In genomic region chr11:69104212-69104855, GRCh38 we compare ENCODE assay signal across 18 cellular contexts. TPM values are rescaled to one million over a fixed set of nuclear protein-coding genes. Genes with fewer than 3 reads are reported as not detected.
DNase-seq lines count a peak whose midpoint lies in the region; ATAC-seq, FAIRE-seq and TF ChIP-seq lines count a peak whose summit lies in the region.
"Had no signal": no experiment of that assay in that cellular context is flagged by ENCODE, and none has a peak within 500 bp of the region (broad histone marks: within the 10 kb centered on the region; RNA-seq: fewer than 3 reads in every experiment).

No MANE protein-coding gene starts in this region.

- FAIRE-seq in A549 (lab: Jason Lieb, UNC): no peak
- FAIRE-seq: D721Med had no signal

- H3K9me3 Mint-ChIP-seq in glutamatergic neuron (ENCODE audit: unreplicated experiment): peaks cover 4% of the 10 kb centered on the region
- H3K9me3 Mint-ChIP-seq: HFFc6 had no signal

- peaks cover 4% of the 10 kb centered on the region for H3K4me1 Mint-ChIP-seq in glutamatergic neuron (ENCODE audit: low read depth, unreplicated experiment)
- H3K4me1 Mint-ChIP-seq: IgD-negative memory B cell had no signal

- no peak for TF ChIP-seq RAD21 in A549 (conservative IDR thresholded peaks at IDR 0.05 in 1 of 2, IDR thresholded peaks at IDR 0.05 in 1 of 2)
- no peak for TF ChIP-seq RAD21 in Ishikawa (IDR thresholded peaks at IDR 0.05; ENCODE audit: low read depth)

- H3K36me3 Mint-ChIP-seq in glutamatergic neuron (ENCODE audit: unreplicated experiment): peaks cover 4% of the 10 kb centered on the region
- H3K36me3 Mint-ChIP-seq: IgD-negative memory B cell had no signal

- DNase-seq in A549 (ENCODE audit: low read depth in 1 of 2, low spot score in 1 of 2) (no peak), glutamatergic neuron (peak; percentile 8), DMS114 treated with DMSO at 0.1 percent for 48 hours (lab: John Stamatoyannopoulos, UW; ENCODE audit: unreplicated experiment) (no peak)
- no peak for DNase-seq in activated effector memory CD4-positive, alpha-beta T cell treated with anti-CD3 and anti-CD28 coated beads, Interleukin-2, amount 50 U/mL, for 16 hours
- DNase-seq: ACHN; CD4-positive, alpha-beta memory T cell; DND-41; GDM1; HCEC 1CT; HFFc6 had no signal

- H3K4me2 ChIP-seq in A549: no peak overlapping the region
- H3K4me2 ChIP-seq: BLaER1 treated with 17β-estradiol and CSF1 and Interleukin-3, amounts not matched to agents 10 nM and 100 nM had no signal

- H3K27ac Mint-ChIP-seq in glutamatergic neuron (ENCODE audit: unreplicated experiment): no peak overlapping the region
- H3K27ac Mint-ChIP-seq: HFFc6, IgD-negative memory B cell had no signal

- H3K4me1 ChIP-seq in A549: peaks cover 28% of the 10 kb centered on the region

- ATAC-seq in A549 (no peak), HG02588 (IDR thresholded peaks at IDR 0.05; ENCODE audit: unreplicated experiment) (no peak), HG03521 (IDR thresholded peaks at IDR 0.05; ENCODE audit: unreplicated experiment) (no peak)

- CTCF ChIA-PET in A549 (lab: Yijun Ruan, JAX): interaction anchor here (0.7 to 15.2 kb wide), 9 partner anchors 8 to 575 kb away, joined by 3 to 262 read pairs (median 6); partner anchors contain the start of gene CCND1

- H3K4me3 ChIP-seq in A549: no peak overlapping the region
- H3K4me3 ChIP-seq: BLaER1 treated with 17β-estradiol and CSF1 and Interleukin-3, amounts not matched to agents 10 nM and 100 nM had no signal

- H3K27me3 Mint-ChIP-seq in glutamatergic neuron (ENCODE audit: unreplicated experiment): no peaks in the 10 kb centered on the region

- TF ChIP-seq POLR2A in A549 (IDR thresholded peaks at IDR 0.05; ENCODE audit: low read length): no peak

- peak overlapping the region; percentile 68 for H3K27ac ChIP-seq in 22Rv1
- peak overlapping the region; percentile 71 to 74; a peak in 3 of 6 replicates for H3K27ac ChIP-seq in A549
- H3K27ac ChIP-seq: BLaER1 treated with 17β-estradiol and CSF1 and Interleukin-3, amounts not matched to agents 10 nM and 100 nM had no signal

- H3K9me3 ChIP-seq in A549: no peaks in the 10 kb centered on the region

- WGBS in A549 (ENCODE audit: missing lambda C conversion rate): 91% methylated on average over 14 of the region's 14 CpGs

- POLR2A ChIA-PET in A549 (lab: Yijun Ruan, JAX): no interaction called here

- no peak overlapping the region for H3K4me3 Mint-ChIP-seq in glutamatergic neuron (ENCODE audit: unreplicated experiment)
- H3K4me3 Mint-ChIP-seq: CD4-positive, alpha-beta memory T cell; HFFc6; IgD-negative memory B cell had no signal

- TF ChIP-seq EP300 in A549 (IDR thresholded peaks at IDR 0.05): no peak
- TF ChIP-seq EP300 in Ishikawa (IDR thresholded peaks at IDR 0.05; ENCODE audit: borderline replicate concordance): no peak

- TF ChIP-seq CTCF in 22Rv1 (IDR thresholded peaks at IDR 0.05) (no peak), A549 (IDR thresholded peaks at IDR 0.05) (no peak), glutamatergic neuron (IDR thresholded peaks at IDR 0.05; ENCODE audit: partially characterized antibody, unreplicated experiment) (no peak)

TF ChIP-seq in A549, 52 proteins besides CTCF, POLR2A, EP300 and RAD21:
- no peak for TF ChIP-seq KDM5A (IDR thresholded peaks at IDR 0.05)
- no peak for TF ChIP-seq PHF8 (IDR thresholded peaks at IDR 0.05; ENCODE audit: borderline replicate concordance, low read depth)
- TF ChIP-seq, protein P1, sequence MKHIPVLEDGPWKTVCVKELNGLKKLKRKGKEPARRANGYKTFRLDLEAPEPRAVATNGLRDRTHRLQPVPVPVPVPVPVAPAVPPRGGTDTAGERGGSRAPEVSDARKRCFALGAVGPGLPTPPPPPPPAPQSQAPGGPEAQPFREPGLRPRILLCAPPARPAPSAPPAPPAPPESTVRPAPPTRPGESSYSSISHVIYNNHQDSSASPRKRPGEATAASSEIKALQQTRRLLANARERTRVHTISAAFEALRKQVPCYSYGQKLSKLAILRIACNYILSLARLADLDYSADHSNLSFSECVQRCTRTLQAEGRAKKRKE (CRISPR knock-in tag; IDR thresholded peaks at IDR 0.05; ENCODE audit: low read depth): no peak
- no peak for TF ChIP-seq ESRRA (IDR thresholded peaks at IDR 0.05; ENCODE audit: borderline replicate concordance, low read length)
- TF ChIP-seq NPAS2 (CRISPR knock-in tag; IDR thresholded peaks at IDR 0.05; ENCODE audit: borderline replicate concordance): no peak
- no peak for TF ChIP-seq HOXA7 (CRISPR knock-in tag; IDR thresholded peaks at IDR 0.05)
- TF ChIP-seq PBX3 (IDR thresholded peaks at IDR 0.05): no peak
- no peak for TF ChIP-seq MAFK (IDR thresholded peaks at IDR 0.05; ENCODE audit: partially characterized antibody)
TF ChIP-seq in A549: peak in this region for 0.

TF ChIP-seq in Ishikawa, 13 proteins besides CTCF, POLR2A, EP300 and RAD21:
- TF ChIP-seq MAX (IDR thresholded peaks at IDR 0.05) (no peak), CEBPB (IDR thresholded peaks at IDR 0.05) (no peak), ZBTB7A (IDR thresholded peaks at IDR 0.05; ENCODE audit: low read depth) (peak; percentile 34; the same call in 1 of the 2 replicates), FOXM1 (IDR thresholded peaks at IDR 0.05; ENCODE audit: borderline replicate concordance, low read depth) (no peak), TAF1 (IDR thresholded peaks at IDR 0.05; ENCODE audit: low read depth) (no peak), USF1 (IDR thresholded peaks at IDR 0.05) (no peak)
TF ChIP-seq in Ishikawa: peak in this region for 1.

RNA-seq across cellular contexts. Expression of gene SMIM38, which starts 51.4 kb away (rescaled TPM):
- polyA plus RNA-seq in A549 (2011; rRNA removed): 0.08 and 0.24 TPM in 2 replicates
- polyA plus RNA-seq in A549 (2012; cell fraction: cytosol; rRNA removed): 0.01 TPM in 2 replicates
- 0.23 and 0.27 TPM in 2 replicates for polyA plus RNA-seq in A549 (2012; cell fraction: nucleus; rRNA removed)
- 0.05 to 0.08 TPM in 2 of 3 replicates, not detected in the other for polyA plus RNA-seq in A549 (2017; fragmentation: RNase III; extraction: RNeasy Plus Mini Kit Qiagen cat#74134 plus additional on column Dnase treatment)
- 0.15 and 0.21 TPM in 2 replicates for polyA minus RNA-seq in A549 (2011; rRNA and poly(A)+ RNA removed)
- total RNA-seq in glutamatergic neuron (ENCODE audit: unreplicated experiment): 0.32 TPM
- total RNA-seq: H4, HFFc6 had no signal
- polyA plus RNA-seq: CD4-positive, alpha-beta memory T cell; IgD-negative memory B cell had no signal

RNA-seq across cellular contexts. Expression of gene TPCN2, which starts 55.6 kb away (rescaled TPM):
- polyA plus RNA-seq in A549 (2011; rRNA removed): 8.1 and 8.9 TPM in 2 replicates
- polyA plus RNA-seq in A549 (2012; cell fraction: cytosol; rRNA removed): 9.4 and 11.6 TPM in 2 replicates
- 34.4 and 38.1 TPM in 2 replicates for polyA plus RNA-seq in A549 (2012; cell fraction: nucleus; rRNA removed)
- polyA plus RNA-seq in A549 (2017; fragmentation: RNase III; extraction: RNeasy Plus Mini Kit Qiagen cat#74134 plus additional on column Dnase treatment): 8.8 to 9.1 TPM (median 9.0 TPM) in 3 replicates
- polyA minus RNA-seq in A549 (2011; rRNA and poly(A)+ RNA removed): 10.1 and 13.1 TPM in 2 replicates
- 17.2 TPM for total RNA-seq in glutamatergic neuron (ENCODE audit: unreplicated experiment)
